In the genomic region with DNA sequence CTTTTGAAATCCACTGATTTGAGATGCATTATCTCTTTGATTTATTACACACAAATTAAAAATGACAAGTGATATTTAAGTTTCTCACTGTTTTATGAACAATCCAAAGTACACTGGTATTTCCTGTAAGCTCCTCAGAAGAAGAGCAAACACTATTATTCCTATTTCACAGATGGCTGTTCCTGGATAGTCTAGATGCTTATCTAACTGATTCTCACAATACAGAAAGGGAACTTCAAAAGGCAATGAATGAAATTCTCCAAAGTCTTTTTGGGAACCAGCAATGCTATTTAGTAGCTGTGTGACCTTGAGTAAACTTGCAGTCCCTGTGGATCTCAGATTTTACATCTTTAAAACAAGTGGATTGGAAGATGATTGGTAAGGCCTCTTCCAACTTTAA, we compare ENCODE assay signal across 18 cellular contexts.
DNase-seq lines count a peak whose midpoint lies in the region; ATAC-seq lines count a peak whose summit lies in the region.
"Had no signal": no experiment of that assay in that cellular context is flagged by ENCODE, and none has a peak within 500 bp of the region (broad histone marks: within the 10 kb centered on the region; RNA-seq: fewer than 3 reads in every experiment).

No MANE protein-coding gene starts in this region.

- no peak overlapping the region for H3K4me3 ChIP-seq in SK-N-MC
- H3K4me3 ChIP-seq: A549, HAP-1 had no signal

- DNase-seq in EH (ENCODE audit: low read depth) (peak; percentile 10), SK-N-MC (ENCODE audit: low read depth, low spot score) (peak; percentile 84), dermis blood vessel endothelial cell (peak; percentile 2), DMS 273 (lab: John Stamatoyannopoulos, UW; ENCODE audit: unreplicated experiment) (no peak), NCI-H1436 (lab: John Stamatoyannopoulos, UW) (no peak)
- DNase-seq: 8988T; C1 segment of cervical spinal cord; Calu3; CD4-positive, alpha-beta memory T cell; COR-L47; DMS153; DMS79; GF-D8; GOT3; HFFc6 had no signal

- no peak overlapping the region for H3K9ac ChIP-seq in SK-N-MC (ENCODE audit: insufficient read length)

- H3K36me3 ChIP-seq in SK-N-MC (ENCODE audit: insufficient read depth, low read length), result no peaks in the 10 kb centered on the region
- H3K36me3 ChIP-seq: HAP-1 had no signal

- ATAC-seq in GM18858 (IDR thresholded peaks at IDR 0.05; ENCODE audit: unreplicated experiment), result no peak
- ATAC-seq: A549 had no signal

- H3K9me3 ChIP-seq in SK-N-MC (ENCODE audit: low read depth, low read length), result no peaks in the 10 kb centered on the region
- H3K9me3 ChIP-seq: A549, HAP-1 had no signal

- no peak overlapping the region for H3K27ac ChIP-seq in SK-N-MC
- H3K27ac ChIP-seq: A549 had no signal

Comparison
In these comparisons a context has a peak if more than half of its experiments do, and no peak if none do; other contexts are left out.
1. DNase-seq: peak in EH (single experiment), SK-N-MC (single experiment) and dermis blood vessel endothelial cell (single experiment); none in DMS 273 (single experiment) and NCI-H1436 (single experiment).